ENCODE assay signal across 8 cellular contexts in genomic region chr3:45841701-45842491, GRCh38. TPM values are rescaled to one million over a fixed set of nuclear protein-coding genes. Genes with fewer than 3 reads are reported as not detected.
DNase-seq lines count a peak whose midpoint lies in the region; ATAC-seq and TF ChIP-seq lines count a peak whose summit lies in the region.

Gene LZTFL1, minus strand, starts transcription at chr3:45842119. Its CDS starts 128 bp downstream, at chr3:45841991.

- peak; percentile 87 for DNase-seq in AG09309 (ENCODE audit: low read depth)
- DNase-seq in NCI-H526 (lab: John Stamatoyannopoulos, UW): peak; percentile 87 to 94
- peak; percentile 94 for DNase-seq in activated CD4-positive, alpha-beta T cell treated with anti-CD3 and anti-CD28 coated beads, Interleukin-2, amount 10 ng/mL, durations not matched to agents 7 days and 5 days
- peak; percentile 94 for DNase-seq in left lobe of liver (ENCODE audit: low spot score)
- peak; percentile 91 for DNase-seq in stimulated activated CD4-positive, alpha-beta T cell treated with anti-CD3 and anti-CD28 coated beads, Interleukin-1b, Interleukin-23, amount 100 ng/mL, for 48 hours

- H3K9me3 Mint-ChIP-seq in activated CD4-positive, alpha-beta T cell treated with anti-CD3 and anti-CD28 coated beads, Interleukin-2, amount 10 ng/mL, durations not matched to agents 7 days and 5 days: no peaks in the 10 kb centered on the region
- no peaks in the 10 kb centered on the region for H3K9me3 Mint-ChIP-seq in dendritic cell treated with granulocyte-macrophage colony-stimulating factor and Interleukin-4, amounts not matched to agents 40 ng/mL and 50 ng/mL, for 4 days

- H3K4me3 Mint-ChIP-seq in activated CD4-positive, alpha-beta T cell treated with anti-CD3 and anti-CD28 coated beads, Interleukin-2, amount 10 ng/mL, durations not matched to agents 7 days and 5 days: peak within 1 kb of the TSS; percentile 91
- peak within 1 kb of the TSS; percentile 93 for H3K4me3 Mint-ChIP-seq in dendritic cell treated with granulocyte-macrophage colony-stimulating factor and Interleukin-4, amounts not matched to agents 40 ng/mL and 50 ng/mL, for 4 days

- H3K36me3 Mint-ChIP-seq in activated CD4-positive, alpha-beta T cell treated with anti-CD3 and anti-CD28 coated beads, Interleukin-2, amount 10 ng/mL, durations not matched to agents 7 days and 5 days (ENCODE audit: low read depth): no peaks in the 10 kb centered on the region
- peaks cover 12% of the 10 kb centered on the region for H3K36me3 Mint-ChIP-seq in dendritic cell treated with granulocyte-macrophage colony-stimulating factor and Interleukin-4, amounts not matched to agents 40 ng/mL and 50 ng/mL, for 4 days (ENCODE audit: low read depth)

- POLR2A ChIA-PET in activated CD4-positive, alpha-beta T cell treated with anti-CD3 and anti-CD28 coated beads, Interleukin-2, amount 10 ng/mL, durations not matched to agents 7 days and 5 days (lab: Charles Lee): no interaction called here

- H3K27ac Mint-ChIP-seq in activated CD4-positive, alpha-beta T cell treated with anti-CD3 and anti-CD28 coated beads, Interleukin-2, amount 10 ng/mL, durations not matched to agents 7 days and 5 days: peak within 1 kb of the TSS; percentile 88
- H3K27ac Mint-ChIP-seq in dendritic cell treated with granulocyte-macrophage colony-stimulating factor and Interleukin-4, amounts not matched to agents 40 ng/mL and 50 ng/mL, for 4 days: peak within 1 kb of the TSS; percentile 88

- peaks cover 46% of the 10 kb centered on the region for H3K27me3 Mint-ChIP-seq in activated CD4-positive, alpha-beta T cell treated with anti-CD3 and anti-CD28 coated beads, Interleukin-2, amount 10 ng/mL, durations not matched to agents 7 days and 5 days
- peaks cover 16% of the 10 kb centered on the region for H3K27me3 Mint-ChIP-seq in dendritic cell treated with granulocyte-macrophage colony-stimulating factor and Interleukin-4, amounts not matched to agents 40 ng/mL and 50 ng/mL, for 4 days

- CTCF ChIA-PET in activated CD4-positive, alpha-beta T cell treated with anti-CD3 and anti-CD28 coated beads, Interleukin-2, amount 10 ng/mL, durations not matched to agents 7 days and 5 days (lab: Charles Lee): interaction anchor here (1.1 to 1.4 kb wide), 4 partner anchors 12 to 97 kb away, joined by 3 to 4 read pairs (median 3); no protein-coding TSS in a partner anchor

- no peak for TF ChIP-seq CTCF in AG09309 (IDR thresholded peaks at IDR 0.05; ENCODE audit: control insufficient read depth, insufficient read depth, low read depth, low read length, missing control alignments)

- intact Hi-C loops in dendritic cell treated with granulocyte-macrophage colony-stimulating factor and Interleukin-4, amounts not matched to agents 40 ng/mL and 50 ng/mL, for 4 days (cut with micrococcal nuclease): no loop called here

- ATAC-seq in GM19043 (IDR thresholded peaks at IDR 0.05; ENCODE audit: low read depth, unreplicated experiment) (peak; percentile 94), HG03439 (IDR thresholded peaks at IDR 0.05; ENCODE audit: unreplicated experiment) (peak; percentile 91), left lobe of liver (peak; percentile 88)

- H3K4me3 ChIP-seq in AG09309 (ENCODE audit: control insufficient read depth, low read depth, low read length): peak within 1 kb of the TSS; percentile 91

- peaks cover 27% of the 10 kb centered on the region for H3K4me1 Mint-ChIP-seq in activated CD4-positive, alpha-beta T cell treated with anti-CD3 and anti-CD28 coated beads, Interleukin-2, amount 10 ng/mL, durations not matched to agents 7 days and 5 days
- peaks cover 5% of the 10 kb centered on the region for H3K4me1 Mint-ChIP-seq in dendritic cell treated with granulocyte-macrophage colony-stimulating factor and Interleukin-4, amounts not matched to agents 40 ng/mL and 50 ng/mL, for 4 days (ENCODE audit: low read depth)

RNA-seq across cellular contexts. Expression of gene LZTFL1, which starts in this region (rescaled TPM):
- 1 to 10 TPM; 6.3 to 7.7 TPM for total RNA-seq in activated CD4-positive, alpha-beta T cell treated with anti-CD3 and anti-CD28 coated beads, Interleukin-2, amount 10 ng/mL, durations not matched to agents 7 days and 5 days
- total RNA-seq in left lobe of liver: 7.7 TPM

Comparison
In these comparisons a context has a peak if more than half of its experiments do, and no peak if none do; other contexts are left out.
1. Peak in every context shown above with its lines: DNase-seq, ATAC-seq and H3K4me3 ChIP-seq.